Comparison of ENCODE assay signal across 19 cellular contexts in the genomic region with DNA sequence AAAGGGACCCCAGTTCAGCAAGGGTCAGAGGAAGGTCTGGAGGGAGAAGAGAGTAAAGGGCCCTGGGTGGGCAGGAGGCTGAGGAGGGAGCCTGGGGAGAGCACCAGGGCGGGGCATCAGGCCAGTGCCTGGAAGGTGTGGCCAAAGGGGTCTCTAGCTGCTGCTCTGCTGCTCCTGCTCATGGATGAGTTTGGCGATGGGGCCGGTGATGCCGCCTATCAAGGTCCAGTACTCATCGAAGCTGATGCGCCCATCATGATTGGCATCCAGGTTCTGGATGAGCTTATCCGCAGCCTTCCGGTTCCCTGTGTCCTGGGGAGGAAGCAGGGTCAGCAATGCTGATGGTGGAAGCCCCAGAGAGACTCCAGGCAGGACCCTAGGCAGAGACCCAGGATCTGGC. TPM values are rescaled to one million over a fixed set of nuclear protein-coding genes. Genes with fewer than 3 reads are reported as not detected.
DNase-seq lines count a peak whose midpoint lies in the region; ATAC-seq and TF ChIP-seq lines count a peak whose summit lies in the region.
"Had no signal": no experiment of that assay in that cellular context is flagged by ENCODE, and none has a peak within 500 bp of the region (broad histone marks: within the 10 kb centered on the region; RNA-seq: fewer than 3 reads in every experiment).

No MANE protein-coding gene starts in this region.

- 83 to 88% methylated on average over 1 to 7 of the region's 8 CpGs for WGBS in gastroesophageal sphincter (ENCODE audit: low coverage in 1 of 2), 2 donors

- H3K9me3 ChIP-seq in BLaER1 (no peaks in the 10 kb centered on the region), gastroesophageal sphincter (no peaks in the 10 kb centered on the region), MG63 (no peaks in the 10 kb centered on the region)
- H3K9me3 ChIP-seq: Caco-2 had no signal

- no peak for ATAC-seq in gastroesophageal sphincter
- ATAC-seq in esophagus mucosa = no peak
- ATAC-seq: activated CD8-positive, alpha-beta memory T cell treated with anti-CD3 and anti-CD28 coated beads, Interleukin-2, amount 10 ng/mL, durations not matched to agents 7 days and 5 days had no signal

- 0 out of 2 replicates have a peak overlapping the region, but pooled peaks have one; percentile 59 for H3K27ac ChIP-seq in BLaER1
- peak overlapping the region in 3 of 4 donors; percentile 86 to 90 (median 86) for H3K27ac ChIP-seq in gastroesophageal sphincter
- peak overlapping the region in 14 of 21 experiments; percentile 38 to 98 (median 92) for H3K27ac ChIP-seq in skin epidermis
- H3K27ac ChIP-seq: KMS-11 had no signal

- TF ChIP-seq EP300 in gastroesophageal sphincter (IDR thresholded peaks at IDR 0.05) = no peak

- DNase-seq in RKO (ENCODE audit: low spot score) (peak; percentile 56), islet precursor cell (no peak), COLO668 (lab: John Stamatoyannopoulos, UW; ENCODE audit: unreplicated experiment) (no peak), MG63 (no peak)
- DNase-seq: activated CD4-positive, CD25-positive, alpha-beta regulatory T cell treated with anti-CD3 and anti-CD28 coated beads, Interleukin-2, amount 50 U/mL, for 72 hours; activated CD8-positive, alpha-beta memory T cell treated with anti-CD3 and anti-CD28 coated beads, Interleukin-2, amount 10 ng/mL, durations not matched to agents 7 days and 5 days; activated gamma-delta T cell treated with Interleukin-2 at 50 U/mL for 16 hours; cortex of kidney; erythroblast; NCI-H2171 treated with DMSO at 0.1 percent for 48 hours had no signal

- H3K4me2 ChIP-seq in BLaER1 = peak overlapping the region; percentile 57
- H3K4me2 ChIP-seq: hepatocyte, KMS-11 had no signal

- peaks cover 50% of the 10 kb centered on the region for H3K4me1 ChIP-seq in BLaER1
- peaks cover 0 to 50% (median 24%) of the 10 kb centered on the region in 3 donors for H3K4me1 ChIP-seq in gastroesophageal sphincter

- TF ChIP-seq POLR2A in gastroesophageal sphincter (IDR thresholded peaks at IDR 0.05) = no peak

- H3K9ac ChIP-seq in BLaER1 = no peak overlapping the region
- H3K9ac ChIP-seq: KMS-11, parathyroid adenoma had no signal

- no peaks in the 10 kb centered on the region for H4K20me1 ChIP-seq in BLaER1

- H3K27me3 ChIP-seq in BLaER1 = no peaks in the 10 kb centered on the region
- no peaks in the 10 kb centered on the region for H3K27me3 ChIP-seq in gastroesophageal sphincter
- no peaks in the 10 kb centered on the region for H3K27me3 ChIP-seq in MG63
- H3K27me3 ChIP-seq: hepatocyte had no signal

- no peaks in the 10 kb centered on the region for H3K36me3 ChIP-seq in BLaER1
- peaks cover 0 to 32% of the 10 kb centered on the region in 2 donors for H3K36me3 ChIP-seq in gastroesophageal sphincter
- H3K36me3 ChIP-seq in MG63 = peaks cover 51% of the 10 kb centered on the region

- TF ChIP-seq CTCF in gastroesophageal sphincter (IDR thresholded peaks at IDR 0.05) = no peak

- H3K4me3 ChIP-seq in BLaER1 = no peak overlapping the region
- H3K4me3 ChIP-seq in gastroesophageal sphincter = peak overlapping the region in 1 of 2 donors; percentile 49
- H3K4me3 ChIP-seq in skin epidermis = peak overlapping the region in 1 of 7 experiments; percentile 73
- H3K4me3 ChIP-seq in MG63 = no peak overlapping the region
- H3K4me3 ChIP-seq: hepatocyte had no signal

RNA-seq across cellular contexts. Expression of gene S100A16, which starts 5.6 kb away (rescaled TPM):
- total RNA-seq in gastroesophageal sphincter (100 to 1,000 TPM in 1 of 4 donors, 10 to 100 TPM in 3; 49.7 to 121 (median 71.5) TPM), esophagus mucosa (1,290 TPM)
- total RNA-seq in MG63 (2014; rRNA removed; shearing (Covaris generic); ENCODE audit: low replicate concordance) = 315 and 318 TPM in 2 replicates
- total RNA-seq: activated CD8-positive, alpha-beta memory T cell treated with anti-CD3 and anti-CD28 coated beads, Interleukin-2, amount 10 ng/mL, durations not matched to agents 7 days and 5 days had no signal

RNA-seq across cellular contexts. Expression of gene S100A14, which starts 8.7 kb away (rescaled TPM):
- total RNA-seq in gastroesophageal sphincter (10 to 100 TPM in 1 of 4 donors, 1 to 10 TPM in 2, under 1 TPM in 1; 0.85 to 82.1 (median 5.0) TPM), esophagus mucosa (1,938 TPM)
- 1.3 TPM in 1 of 2 replicates, not detected in the other for total RNA-seq in MG63 (2014; rRNA removed; shearing (Covaris generic); ENCODE audit: low replicate concordance)
- total RNA-seq: activated CD8-positive, alpha-beta memory T cell treated with anti-CD3 and anti-CD28 coated beads, Interleukin-2, amount 10 ng/mL, durations not matched to agents 7 days and 5 days had no signal

RNA-seq across cellular contexts. Expression of gene S100A13, which starts 19.9 kb away (rescaled TPM):
- total RNA-seq in gastroesophageal sphincter (100 to 1,000 TPM in 1 of 4 donors, 10 to 100 TPM in 3; 56.1 to 133 (median 76.3) TPM), esophagus mucosa (52.5 TPM)
- 128 and 143 TPM in 2 replicates for total RNA-seq in MG63 (2014; rRNA removed; shearing (Covaris generic); ENCODE audit: low replicate concordance)

RNA-seq across cellular contexts. Expression of gene S100A1, which starts 20.9 kb away (rescaled TPM):
- total RNA-seq in gastroesophageal sphincter (1 to 10 TPM; 2.4 to 8.3 (median 2.8) TPM), esophagus mucosa (0.44 TPM)
- 0.99 TPM in 1 of 2 replicates, not detected in the other for total RNA-seq in MG63 (2014; rRNA removed; shearing (Covaris generic); ENCODE audit: low replicate concordance)
- total RNA-seq: activated CD8-positive, alpha-beta memory T cell treated with anti-CD3 and anti-CD28 coated beads, Interleukin-2, amount 10 ng/mL, durations not matched to agents 7 days and 5 days; GM23248 had no signal

RNA-seq across cellular contexts. Expression of gene CHTOP, which starts 26.5 kb away (rescaled TPM):
- total RNA-seq in gastroesophageal sphincter (10 to 100 TPM; 33.7 to 57.0 (median 42.2) TPM), esophagus mucosa (44.0 TPM)
- 61.0 and 72.4 TPM in 2 replicates for total RNA-seq in MG63 (2014; rRNA removed; shearing (Covaris generic); ENCODE audit: low replicate concordance)

Comparison
In these comparisons a context has a peak if more than half of its experiments do, and no peak if none do; other contexts are left out.
1. RNA of gene S100A14, which starts 8.7 kb away (total RNA-seq): 1,938 TPM in esophagus mucosa (single experiment); 0.85 to 82.1 TPM in gastroesophageal sphincter and 1.3 TPM in MG63; every median in the first group is over 10 times any median in the second.
2. Peak in every context shown above with its lines, with median percentiles within 50 percentile points of each other: H3K27ac ChIP-seq.